ENCODE assay signal across 9 cellular contexts in genomic region chr14:105203057-105203494, GRCh38. TPM values are rescaled to one million over a fixed set of nuclear protein-coding genes. Genes with fewer than 3 reads are reported as not detected.
DNase-seq lines count a peak whose midpoint lies in the region; ATAC-seq, FAIRE-seq and TF ChIP-seq lines count a peak whose summit lies in the region.
"Had no signal": no experiment of that assay in that cellular context is flagged by ENCODE, and none has a peak within 500 bp of the region (broad histone marks: within the 10 kb centered on the region; RNA-seq: fewer than 3 reads in every experiment).

No MANE protein-coding gene starts in this region.

- no peak overlapping the region for H3K4me3 ChIP-seq in HepG2 (replicated peaks in 1 of 3; ENCODE audit: insufficient read depth in 1 of 3, low read depth in 2 of 3, low read length in 3 of 3)

- H3K9me3 Mint-ChIP-seq in central memory CD8-positive, alpha-beta T cell, result no peaks in the 10 kb centered on the region

- H3K27me3 Mint-ChIP-seq in central memory CD8-positive, alpha-beta T cell, result peaks cover 30% of the 10 kb centered on the region

- peak; percentile 87 for DNase-seq in GM10266 (ENCODE audit: extremely low spot score)
- peak; percentile 45 for DNase-seq in NAMALWA (ENCODE audit: low spot score)
- DNase-seq in activated CD4-positive, alpha-beta T cell treated with anti-CD3 and anti-CD28 coated beads for 1 hour, result peak; percentile 42
- peak; percentile 37 to 42 for DNase-seq in central memory CD8-positive, alpha-beta T cell (ENCODE audit: low spot score in 2 of 2)
- no peak for DNase-seq in HepG2 (ENCODE audit: low spot score)
- peak in 2 of 3 experiments; percentile 27 to 45 for DNase-seq in stimulated activated CD4-positive, alpha-beta T cell treated with anti-CD3 and anti-CD28 coated beads, TNF-alpha, amount 100 ng/mL, for 4 hours (ENCODE audit: low read depth in 3 of 3)
- DNase-seq in DMS79 (lab: John Stamatoyannopoulos, UW), result no peak

- in situ Hi-C loops in HepG2 (cut with HindIII; ENCODE audit: extremely low pct_ligation_motif_present, low pct_unique_long_range_greater_than_20kb), result loop anchor here (5.0 kb wide), 1 partner anchor 79 kb away; no protein-coding TSS in a partner anchor

- no peak for TF ChIP-seq EP300 in HepG2 (IDR thresholded peaks at IDR 0.05; ENCODE audit: low read depth in 2 of 2, low read length in 2 of 2)
- TF ChIP-seq EP300 in HepG2 (CRISPR knock-in tag; IDR thresholded peaks at IDR 0.05; ENCODE audit: borderline replicate concordance), result no peak

- POLR2A ChIA-PET in HepG2 (lab: Yijun Ruan, JAX), result no interaction called here

- H3K9me3 ChIP-seq in HepG2 (ENCODE audit: low read length), result no peaks in the 10 kb centered on the region

- TF ChIP-seq CTCF in GM10266 (IDR thresholded peaks at IDR 0.05; ENCODE audit: control insufficient read depth, insufficient read depth, low read depth, missing control alignments) (peak; percentile 87), HepG2 (CRISPR knock-in tag; IDR thresholded peaks at IDR 0.05) (peak; percentile 84)

- peak; percentile 63; the same call in 1 of the 2 replicates for TF ChIP-seq RAD21 in HepG2 (CRISPR knock-in tag; IDR thresholded peaks at IDR 0.05)

- no peaks in the 10 kb centered on the region for H3K36me3 ChIP-seq in HepG2 (replicated peaks in 1 of 2; ENCODE audit: control insufficient read depth in 1 of 2, insufficient read depth in 2 of 2, low read length in 2 of 2)

- H3K4me2 ChIP-seq in HepG2 (ENCODE audit: low read depth, low read length), result no peak overlapping the region

- H3K27ac Mint-ChIP-seq in central memory CD8-positive, alpha-beta T cell (ENCODE audit: low read depth), result no peak overlapping the region

- CTCF ChIA-PET in HepG2 (lab: Yijun Ruan, JAX; ENCODE audit: low intra/inter-chr PET ratio, low total read pairs), result interaction anchor here (1.6 kb wide), 1 partner anchor 149 kb away, joined by 12 read pairs; no protein-coding TSS in a partner anchor

- H2AFZ ChIP-seq in HepG2 (ENCODE audit: low read length), result no peak overlapping the region

- no peak overlapping the region for H3K9ac ChIP-seq in HepG2 (ENCODE audit: insufficient read depth, low read depth, low read length)

- intact Hi-C loops in HepG2 (cut with micrococcal nuclease; ENCODE audit: unreplicated experiment), result no loop called here

- H3K27ac ChIP-seq in HepG2 (ENCODE audit: extremely low read length, insufficient read depth, low read length), result no peak overlapping the region

- H3K27me3 ChIP-seq in HepG2 (ENCODE audit: control insufficient read depth in 1 of 2, insufficient read depth in 2 of 2, low read length in 2 of 2), result peaks cover 5 to 42% of the 10 kb centered on the region in 2 experiments; a peak in 3 of 5 replicates

- H3K4me3 Mint-ChIP-seq in central memory CD8-positive, alpha-beta T cell, result no peak overlapping the region

- peaks cover 11% of the 10 kb centered on the region for H3K36me3 Mint-ChIP-seq in central memory CD8-positive, alpha-beta T cell (ENCODE audit: insufficient read depth)

- no peak for FAIRE-seq in HepG2 (lab: Jason Lieb, UNC)
- FAIRE-seq: colon had no signal

- 5% methylated on average over 15 of the region's 18 CpGs for WGBS in HepG2 (ENCODE audit: low lambda C conversion rate)

- no TSS peak for BruUV-seq in HepG2 (replicated peaks; lab: Mats Ljungman, UMichigan)

- no peaks in the 10 kb centered on the region for H3K79me2 ChIP-seq in HepG2 (ENCODE audit: insufficient read depth, low read length)

- peaks cover 32% of the 10 kb centered on the region for H3K4me1 ChIP-seq in HepG2 (ENCODE audit: insufficient read depth, low read length)

- no peak for ATAC-seq in central memory CD8-positive, alpha-beta T cell (replicated peaks; ENCODE audit: extremely low read depth, poor library complexity, severe bottlenecking)
- ATAC-seq in HepG2 (peak; percentile 55), HG02884 (IDR thresholded peaks at IDR 0.05; ENCODE audit: unreplicated experiment) (no peak)

- TF ChIP-seq POLR2A in HepG2 (IDR thresholded peaks at IDR 0.05; ENCODE audit: insufficient read depth in 1 of 2, low read depth in 2 of 2, low read length in 2 of 2), result no peak

- no peaks in the 10 kb centered on the region; the same call in 1 of the 2 replicates for H4K20me1 ChIP-seq in HepG2 (ENCODE audit: insufficient read depth, low read length)

- peaks cover 6% of the 10 kb centered on the region for H3K4me1 Mint-ChIP-seq in central memory CD8-positive, alpha-beta T cell

RNA-seq across cellular contexts. Expression of gene NUDT14, which starts 22.0 kb away (rescaled TPM):
- 4.0 and 5.8 TPM in 2 replicates for total RNA-seq in HepG2 (2016; rRNA removed; fragmentation: Illumina TruSeq; extraction: Trizol)
- 9.0 and 9.9 TPM in 2 replicates for total RNA-seq in HepG2 (2016; cell fraction: cytosol; rRNA removed; fragmentation: Illumina TruSeq; extraction: Trizol; ENCODE audit: low read depth)
- total RNA-seq in HepG2 (2016; cell fraction: insoluble cytoplasmic fraction; rRNA removed; fragmentation: Illumina TruSeq; extraction: Trizol), result 4.4 and 5.8 TPM in 2 replicates
- 7.1 and 10.6 TPM in 2 replicates for total RNA-seq in HepG2 (2016; cell fraction: membrane; rRNA removed; fragmentation: Illumina TruSeq; extraction: Trizol)
- 2.4 and 2.7 TPM in 2 replicates for total RNA-seq in HepG2 (2016; cell fraction: nucleus; rRNA removed; fragmentation: Illumina TruSeq; extraction: Trizol)
- polyA plus RNA-seq in HepG2 (2011; rRNA removed), result 6.1 and 6.7 TPM in 2 replicates
- polyA plus RNA-seq in HepG2 (2011; cell fraction: cytosol; rRNA removed), result 5.7 and 9.2 TPM in 2 replicates
- polyA plus RNA-seq in HepG2 (2011; cell fraction: nucleus; rRNA removed), result 5.6 and 6.5 TPM in 2 replicates
- polyA plus RNA-seq in HepG2 (2012), result 4.5 and 5.4 TPM in 2 replicates
- 11.3 and 13.8 TPM in 2 replicates for polyA plus RNA-seq in HepG2 (2016; cell fraction: cytosol; fragmentation: Illumina TruSeq; extraction: Trizol; ENCODE audit: low read depth)
- 4.0 and 5.1 TPM in 2 replicates for polyA plus RNA-seq in HepG2 (2016; cell fraction: insoluble cytoplasmic fraction; fragmentation: Illumina TruSeq; extraction: Trizol; ENCODE audit: low read depth)
- 7.8 and 10.1 TPM in 2 replicates for polyA plus RNA-seq in HepG2 (2016; cell fraction: membrane; fragmentation: Illumina TruSeq; extraction: Trizol; ENCODE audit: low read depth)
- polyA plus RNA-seq in HepG2 (2016; cell fraction: nucleus; fragmentation: Illumina TruSeq; extraction: Trizol; ENCODE audit: insufficient read depth, low read depth), result 5.5 and 5.6 TPM in 2 replicates
- polyA minus RNA-seq in HepG2 (2011; rRNA and poly(A)+ RNA removed; ENCODE audit: low replicate concordance), result 3.5 and 4.3 TPM in 2 replicates
- 1.3 and 3.4 TPM in 2 replicates for polyA minus RNA-seq in HepG2 (2011; cell fraction: cytosol; rRNA and poly(A)+ RNA removed)
- polyA minus RNA-seq in HepG2 (2011; cell fraction: nucleus; rRNA and poly(A)+ RNA removed), result 1.3 and 1.9 TPM in 2 replicates

RNA-seq across cellular contexts. Expression of gene JAG2, which starts 34.5 kb away (rescaled TPM):
- total RNA-seq in HepG2 (2016; rRNA removed; fragmentation: Illumina TruSeq; extraction: Trizol), result 0.04 TPM in 1 of 2 replicates, not detected in the other
- not detected in 2 replicates for total RNA-seq in HepG2 (2016; cell fraction: cytosol; rRNA removed; fragmentation: Illumina TruSeq; extraction: Trizol; ENCODE audit: low read depth)
- total RNA-seq in HepG2 (2016; cell fraction: insoluble cytoplasmic fraction; rRNA removed; fragmentation: Illumina TruSeq; extraction: Trizol), result not detected in 2 replicates
- total RNA-seq in HepG2 (2016; cell fraction: membrane; rRNA removed; fragmentation: Illumina TruSeq; extraction: Trizol), result not detected in 2 replicates
- not detected in 2 replicates for total RNA-seq in HepG2 (2016; cell fraction: nucleus; rRNA removed; fragmentation: Illumina TruSeq; extraction: Trizol)
- 0.16 and 0.22 TPM in 2 replicates for polyA plus RNA-seq in HepG2 (2011; rRNA removed)
- polyA plus RNA-seq in HepG2 (2011; cell fraction: cytosol; rRNA removed), result 0.04 and 0.10 TPM in 2 replicates
- polyA plus RNA-seq in HepG2 (2011; cell fraction: nucleus; rRNA removed), result 1.3 and 3.3 TPM in 2 replicates
- 0.16 TPM in 1 of 2 replicates, not detected in the other for polyA plus RNA-seq in HepG2 (2012)
- not detected in 2 replicates for polyA plus RNA-seq in HepG2 (2016; cell fraction: cytosol; fragmentation: Illumina TruSeq; extraction: Trizol; ENCODE audit: low read depth)
- not detected in 2 replicates for polyA plus RNA-seq in HepG2 (2016; cell fraction: insoluble cytoplasmic fraction; fragmentation: Illumina TruSeq; extraction: Trizol; ENCODE audit: low read depth)
- polyA plus RNA-seq in HepG2 (2016; cell fraction: membrane; fragmentation: Illumina TruSeq; extraction: Trizol; ENCODE audit: low read depth), result not detected in 2 replicates
- polyA plus RNA-seq in HepG2 (2016; cell fraction: nucleus; fragmentation: Illumina TruSeq; extraction: Trizol; ENCODE audit: insufficient read depth, low read depth), result not detected in 2 replicates
- polyA minus RNA-seq in HepG2 (2011; rRNA and poly(A)+ RNA removed; ENCODE audit: low replicate concordance), result 0.36 and 6.6 TPM in 2 replicates
- polyA minus RNA-seq in HepG2 (2011; cell fraction: cytosol; rRNA and poly(A)+ RNA removed), result 0.44 TPM in 1 of 2 replicates, not detected in the other
- 0.13 TPM in 1 of 2 replicates, not detected in the other for polyA minus RNA-seq in HepG2 (2011; cell fraction: nucleus; rRNA and poly(A)+ RNA removed)

RNA-seq across cellular contexts. Expression of gene BTBD6, which starts 45.3 kb away (rescaled TPM):
- total RNA-seq in HepG2 (2016; rRNA removed; fragmentation: Illumina TruSeq; extraction: Trizol), result not detected in 2 replicates
- total RNA-seq in HepG2 (2016; cell fraction: cytosol; rRNA removed; fragmentation: Illumina TruSeq; extraction: Trizol; ENCODE audit: low read depth), result not detected in 2 replicates
- total RNA-seq in HepG2 (2016; cell fraction: insoluble cytoplasmic fraction; rRNA removed; fragmentation: Illumina TruSeq; extraction: Trizol), result not detected in 2 replicates
- not detected in 2 replicates for total RNA-seq in HepG2 (2016; cell fraction: membrane; rRNA removed; fragmentation: Illumina TruSeq; extraction: Trizol)
- total RNA-seq in HepG2 (2016; cell fraction: nucleus; rRNA removed; fragmentation: Illumina TruSeq; extraction: Trizol), result not detected in 2 replicates
- not detected in 2 replicates for polyA plus RNA-seq in HepG2 (2011; rRNA removed)
- polyA plus RNA-seq in HepG2 (2011; cell fraction: cytosol; rRNA removed), result not detected in 2 replicates
- not detected in 2 replicates for polyA plus RNA-seq in HepG2 (2011; cell fraction: nucleus; rRNA removed)
- 0.08 and 0.11 TPM in 2 replicates for polyA plus RNA-seq in HepG2 (2012)
- not detected in 2 replicates for polyA plus RNA-seq in HepG2 (2016; cell fraction: cytosol; fragmentation: Illumina TruSeq; extraction: Trizol; ENCODE audit: low read depth)
- polyA plus RNA-seq in HepG2 (2016; cell fraction: insoluble cytoplasmic fraction; fragmentation: Illumina TruSeq; extraction: Trizol; ENCODE audit: low read depth), result not detected in 2 replicates
- polyA plus RNA-seq in HepG2 (2016; cell fraction: membrane; fragmentation: Illumina TruSeq; extraction: Trizol; ENCODE audit: low read depth), result not detected in 2 replicates
- polyA plus RNA-seq in HepG2 (2016; cell fraction: nucleus; fragmentation: Illumina TruSeq; extraction: Trizol; ENCODE audit: insufficient read depth, low read depth), result not detected in 2 replicates
- polyA minus RNA-seq in HepG2 (2011; rRNA and poly(A)+ RNA removed; ENCODE audit: low replicate concordance), result 40.4 TPM in 1 of 2 replicates, not detected in the other
- polyA minus RNA-seq in HepG2 (2011; cell fraction: cytosol; rRNA and poly(A)+ RNA removed), result not detected in 2 replicates
- polyA minus RNA-seq in HepG2 (2011; cell fraction: nucleus; rRNA and poly(A)+ RNA removed), result 0.26 TPM in 1 of 2 replicates, not detected in the other

Comparison
In these comparisons a context has a peak if more than half of its experiments do, and no peak if none do; other contexts are left out.
1. DNase-seq: peak in GM10266 (single experiment), NAMALWA (single experiment), activated CD4-positive, alpha-beta T cell treated with anti-CD3 and anti-CD28 coated beads for 1 hour (single experiment), central memory CD8-positive, alpha-beta T cell (2 of 2) and stimulated activated CD4-positive, alpha-beta T cell treated with anti-CD3 and anti-CD28 coated beads, TNF-alpha, amount 100 ng/mL, for 4 hours (2 of 3); none in HepG2 (single experiment) and DMS79 (single experiment).